1 cellular context compared by ENCODE assay signal in the genomic region with DNA sequence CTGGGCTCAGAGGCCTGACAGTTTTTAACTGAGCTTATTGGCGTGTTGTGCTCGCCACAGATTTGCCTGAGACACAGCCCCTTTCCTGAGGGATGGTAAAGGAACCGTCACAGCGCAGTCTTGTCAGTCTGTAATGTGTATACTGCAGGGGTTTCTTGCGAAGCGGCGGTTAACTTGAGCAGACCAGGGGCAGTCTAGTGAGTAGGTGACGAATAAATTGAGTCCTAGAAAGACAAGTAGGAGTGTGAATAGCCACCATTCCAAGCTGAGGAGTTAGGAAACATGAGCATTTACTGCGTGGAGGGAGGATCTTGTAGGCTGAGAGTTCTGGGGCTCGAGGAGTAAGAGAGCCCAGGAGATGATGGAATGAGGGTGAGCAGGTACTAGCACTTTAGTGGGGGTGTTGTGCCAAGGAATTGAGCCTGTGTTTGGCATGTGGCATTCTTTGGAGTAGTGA.
TF ChIP-seq lines count a peak whose summit lies in the region.

No MANE protein-coding gene starts in this region.

TF ChIP-seq in SK-N-SH, 30 proteins besides CTCF, POLR2A, EP300 and RAD21 (continued from another document):
- TF ChIP-seq, protein P1, sequence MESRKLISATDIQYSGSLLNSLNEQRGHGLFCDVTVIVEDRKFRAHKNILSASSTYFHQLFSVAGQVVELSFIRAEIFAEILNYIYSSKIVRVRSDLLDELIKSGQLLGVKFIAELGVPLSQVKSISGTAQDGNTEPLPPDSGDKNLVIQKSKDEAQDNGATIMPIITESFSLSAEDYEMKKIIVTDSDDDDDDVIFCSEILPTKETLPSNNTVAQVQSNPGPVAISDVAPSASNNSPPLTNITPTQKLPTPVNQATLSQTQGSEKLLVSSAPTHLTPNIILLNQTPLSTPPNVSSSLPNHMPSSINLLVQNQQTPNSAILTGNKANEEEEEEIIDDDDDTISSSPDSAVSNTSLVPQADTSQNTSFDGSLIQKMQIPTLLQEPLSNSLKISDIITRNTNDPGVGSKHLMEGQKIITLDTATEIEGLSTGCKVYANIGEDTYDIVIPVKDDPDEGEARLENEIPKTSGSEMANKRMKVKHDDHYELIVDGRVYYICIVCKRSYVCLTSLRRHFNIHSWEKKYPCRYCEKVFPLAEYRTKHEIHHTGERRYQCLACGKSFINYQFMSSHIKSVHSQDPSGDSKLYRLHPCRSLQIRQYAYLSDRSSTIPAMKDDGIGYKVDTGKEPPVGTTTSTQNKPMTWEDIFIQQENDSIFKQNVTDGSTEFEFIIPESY (IDR thresholded peaks at IDR 0.05; ENCODE audit: borderline replicate concordance, low read depth), result no peak
- TF ChIP-seq, protein P2, sequence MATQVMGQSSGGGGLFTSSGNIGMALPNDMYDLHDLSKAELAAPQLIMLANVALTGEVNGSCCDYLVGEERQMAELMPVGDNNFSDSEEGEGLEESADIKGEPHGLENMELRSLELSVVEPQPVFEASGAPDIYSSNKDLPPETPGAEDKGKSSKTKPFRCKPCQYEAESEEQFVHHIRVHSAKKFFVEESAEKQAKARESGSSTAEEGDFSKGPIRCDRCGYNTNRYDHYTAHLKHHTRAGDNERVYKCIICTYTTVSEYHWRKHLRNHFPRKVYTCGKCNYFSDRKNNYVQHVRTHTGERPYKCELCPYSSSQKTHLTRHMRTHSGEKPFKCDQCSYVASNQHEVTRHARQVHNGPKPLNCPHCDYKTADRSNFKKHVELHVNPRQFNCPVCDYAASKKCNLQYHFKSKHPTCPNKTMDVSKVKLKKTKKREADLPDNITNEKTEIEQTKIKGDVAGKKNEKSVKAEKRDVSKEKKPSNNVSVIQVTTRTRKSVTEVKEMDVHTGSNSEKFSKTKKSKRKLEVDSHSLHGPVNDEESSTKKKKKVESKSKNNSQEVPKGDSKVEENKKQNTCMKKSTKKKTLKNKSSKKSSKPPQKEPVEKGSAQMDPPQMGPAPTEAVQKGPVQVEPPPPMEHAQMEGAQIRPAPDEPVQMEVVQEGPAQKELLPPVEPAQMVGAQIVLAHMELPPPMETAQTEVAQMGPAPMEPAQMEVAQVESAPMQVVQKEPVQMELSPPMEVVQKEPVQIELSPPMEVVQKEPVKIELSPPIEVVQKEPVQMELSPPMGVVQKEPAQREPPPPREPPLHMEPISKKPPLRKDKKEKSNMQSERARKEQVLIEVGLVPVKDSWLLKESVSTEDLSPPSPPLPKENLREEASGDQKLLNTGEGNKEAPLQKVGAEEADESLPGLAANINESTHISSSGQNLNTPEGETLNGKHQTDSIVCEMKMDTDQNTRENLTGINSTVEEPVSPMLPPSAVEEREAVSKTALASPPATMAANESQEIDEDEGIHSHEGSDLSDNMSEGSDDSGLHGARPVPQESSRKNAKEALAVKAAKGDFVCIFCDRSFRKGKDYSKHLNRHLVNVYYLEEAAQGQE (IDR thresholded peaks at IDR 0.05; ENCODE audit: low read depth, low read length), result no peak
- TF ChIP-seq ELF1 (IDR thresholded peaks at IDR 0.05) (no peak), RFX5 (IDR thresholded peaks at IDR 0.05; ENCODE audit: low read length) (no peak), TEAD4 (IDR thresholded peaks at IDR 0.05; ENCODE audit: borderline replicate concordance, insufficient read depth) (no peak), FOXJ3 (CRISPR knock-in tag; IDR thresholded peaks at IDR 0.05) (no peak), FOXM1 (IDR thresholded peaks at IDR 0.05; ENCODE audit: low read depth) (no peak), USF2 (IDR thresholded peaks at IDR 0.05; ENCODE audit: borderline replicate concordance, low read depth, low read length) (no peak), EZH2phosphoT487 (IDR thresholded peaks at IDR 0.05; ENCODE audit: borderline replicate concordance, low read depth) (no peak), YY1 (IDR thresholded peaks at IDR 0.05; ENCODE audit: low read depth) (no peak), SMC3 (IDR thresholded peaks at IDR 0.05; ENCODE audit: low read depth, low read length) (no peak)
